8 cellular contexts compared by ENCODE assay signal in genomic region chr16:21501869-21502667, GRCh38.
DNase-seq lines count a peak whose midpoint lies in the region; ATAC-seq and TF ChIP-seq lines count a peak whose summit lies in the region.

No MANE protein-coding gene starts in this region.

- intact Hi-C loops in lower lobe of right lung (cut with DNase I), result no loop called here

- H3K4me1 Mint-ChIP-seq in activated CD8-positive, alpha-beta T cell treated with anti-CD3 and anti-CD28 coated beads, Interleukin-2, amount 10 ng/mL, durations not matched to agents 7 days and 5 days (ENCODE audit: low read depth), result peaks cover 31% of the 10 kb centered on the region

- peaks cover 22% of the 10 kb centered on the region for H3K36me3 Mint-ChIP-seq in activated CD8-positive, alpha-beta T cell treated with anti-CD3 and anti-CD28 coated beads, Interleukin-2, amount 10 ng/mL, durations not matched to agents 7 days and 5 days (ENCODE audit: low read depth)

- peak overlapping the region; percentile 94 for H3K27ac ChIP-seq in BLaER1
- H3K27ac ChIP-seq in ectodermal cell (ENCODE audit: insufficient read depth, low read depth, low read length, poor library complexity, severe bottlenecking), result peak overlapping the region; percentile 94
- peak overlapping the region; percentile 91 for H3K27ac ChIP-seq in lower lobe of right lung

- H3K4me3 ChIP-seq in BLaER1 (peak overlapping the region; percentile 85), ectodermal cell (ENCODE audit: insufficient read depth, low read depth, low read length) (peak overlapping the region; percentile 73), lower lobe of right lung (peak overlapping the region; percentile 87)

- H3K4me2 ChIP-seq in BLaER1, result peak overlapping the region; percentile 57

- no peaks in the 10 kb centered on the region for H3K27me3 ChIP-seq in BLaER1
- H3K27me3 ChIP-seq in ectodermal cell (ENCODE audit: control insufficient read depth, insufficient read depth, low read length, poor library complexity, severe bottlenecking), result no peaks in the 10 kb centered on the region
- H3K27me3 ChIP-seq in lower lobe of right lung (ENCODE audit: low read depth), result no peaks in the 10 kb centered on the region

- POLR2A ChIA-PET in activated CD8-positive, alpha-beta T cell treated with anti-CD3 and anti-CD28 coated beads, Interleukin-2, amount 10 ng/mL, durations not matched to agents 7 days and 5 days (lab: Charles Lee), result interaction anchor here (1.0 kb wide), 1 partner anchor 16 kb away, joined by 3 read pairs; no protein-coding TSS in a partner anchor

- DNase-seq in GM19238 (ENCODE audit: insufficient read length, low spot score), result peak; percentile 80
- peak; percentile 59 for DNase-seq in NCI-H526 treated with DMSO at 0.1 percent for 48 hours (lab: John Stamatoyannopoulos, UW)
- DNase-seq in activated CD8-positive, alpha-beta T cell treated with anti-CD3 and anti-CD28 coated beads, Interleukin-2, amount 10 ng/mL, durations not matched to agents 7 days and 5 days, result peak; percentile 93
- peak; percentile 96 for DNase-seq in lower lobe of right lung
- peak; percentile 83 for DNase-seq in stimulated activated CD4-positive, alpha-beta T cell treated with anti-CD3 and anti-CD28 coated beads, Interleukin-4, amount 100 ng/mL, for 48 hours (ENCODE audit: low read depth in 2 of 2)

- H3K4me1 ChIP-seq in BLaER1 (peaks cover 47% of the 10 kb centered on the region), ectodermal cell (ENCODE audit: control insufficient read depth, insufficient read depth, low read length) (no peaks in the 10 kb centered on the region), lower lobe of right lung (peaks cover 10% of the 10 kb centered on the region)

- H3K9me3 Mint-ChIP-seq in activated CD8-positive, alpha-beta T cell treated with anti-CD3 and anti-CD28 coated beads, Interleukin-2, amount 10 ng/mL, durations not matched to agents 7 days and 5 days (ENCODE audit: insufficient read depth), result no peaks in the 10 kb centered on the region

- H3K9ac ChIP-seq in BLaER1, result peak overlapping the region; percentile 96

- peak overlapping the region; percentile 93 for H3K27ac Mint-ChIP-seq in activated CD8-positive, alpha-beta T cell treated with anti-CD3 and anti-CD28 coated beads, Interleukin-2, amount 10 ng/mL, durations not matched to agents 7 days and 5 days

- no peaks in the 10 kb centered on the region for H3K36me3 ChIP-seq in BLaER1
- no peaks in the 10 kb centered on the region for H3K36me3 ChIP-seq in ectodermal cell (ENCODE audit: control insufficient read depth, insufficient read depth, low read length)
- H3K36me3 ChIP-seq in lower lobe of right lung, result no peaks in the 10 kb centered on the region

- CTCF ChIA-PET in activated CD8-positive, alpha-beta T cell treated with anti-CD3 and anti-CD28 coated beads, Interleukin-2, amount 10 ng/mL, durations not matched to agents 7 days and 5 days (lab: Charles Lee), result no interaction called here

- peak overlapping the region; percentile 88 for H3K4me3 Mint-ChIP-seq in activated CD8-positive, alpha-beta T cell treated with anti-CD3 and anti-CD28 coated beads, Interleukin-2, amount 10 ng/mL, durations not matched to agents 7 days and 5 days

- H3K9me3 ChIP-seq in BLaER1 (no peaks in the 10 kb centered on the region), ectodermal cell (ENCODE audit: control insufficient read depth, low read length) (no peaks in the 10 kb centered on the region), lower lobe of right lung (no peaks in the 10 kb centered on the region)

- WGBS in ectodermal cell, 2 experiments, result 0% methylated on average over 85 to 90 of the region's 91 CpGs

- no peak for TF ChIP-seq CTCF in lower lobe of right lung (IDR thresholded peaks at IDR 0.05)

- no peaks in the 10 kb centered on the region for H3K27me3 Mint-ChIP-seq in activated CD8-positive, alpha-beta T cell treated with anti-CD3 and anti-CD28 coated beads, Interleukin-2, amount 10 ng/mL, durations not matched to agents 7 days and 5 days (ENCODE audit: low read depth)

- ATAC-seq in HG03432 (IDR thresholded peaks at IDR 0.05; ENCODE audit: unreplicated experiment), result peak; percentile 78
- peak; percentile 80 for ATAC-seq in activated CD8-positive, alpha-beta T cell treated with anti-CD3 and anti-CD28 coated beads, Interleukin-2, amount 10 ng/mL, durations not matched to agents 7 days and 5 days
- ATAC-seq in lower lobe of right lung, result peak; percentile 98

- H4K20me1 ChIP-seq in BLaER1, result peaks cover 53% of the 10 kb centered on the region

Comparison
In these comparisons a context has a peak if more than half of its experiments do, and no peak if none do; other contexts are left out.
1. Peak in every context shown above with its lines: DNase-seq, ATAC-seq, H3K4me3 ChIP-seq and H3K27ac ChIP-seq.